In the genomic region with DNA sequence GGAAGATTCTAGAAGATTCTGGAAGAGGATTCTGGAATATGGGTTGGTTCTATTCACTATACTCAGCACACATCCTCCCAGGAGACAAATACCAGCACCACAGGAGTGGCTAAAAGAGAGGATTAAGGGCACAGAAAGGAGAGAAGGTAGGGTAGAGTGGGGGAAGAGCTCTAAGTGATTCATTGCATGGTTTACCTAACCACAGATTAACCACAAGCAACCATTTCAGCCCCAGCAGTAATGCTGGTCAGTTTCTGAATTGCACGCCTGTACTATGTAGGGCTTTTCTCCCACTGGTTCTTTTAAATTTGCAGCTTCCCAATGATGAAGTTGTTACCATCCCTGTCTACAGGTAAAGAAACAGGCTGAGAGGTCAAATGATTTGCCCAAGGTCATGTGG, we compare ENCODE assay signal across 8 cellular contexts.
DNase-seq lines count a peak whose midpoint lies in the region; ATAC-seq and TF ChIP-seq lines count a peak whose summit lies in the region.

No MANE protein-coding gene starts in this region.

- H3K36me3 ChIP-seq in psoas muscle (ENCODE audit: insufficient read depth in 1 of 2, low read depth in 1 of 2) = no peaks in the 10 kb centered on the region

- TF ChIP-seq CTCF in omental fat pad (IDR thresholded peaks at IDR 0.05) (no peak), psoas muscle (IDR thresholded peaks at IDR 0.05) (no peak)

- intact Hi-C loops in psoas muscle (cut with DNase I) = no loop called here

- no peaks in the 10 kb centered on the region for H3K27me3 ChIP-seq in psoas muscle (ENCODE audit: insufficient read depth in 3 of 3, low read length in 2 of 3)

- no peak overlapping the region for H3K27ac ChIP-seq in psoas muscle

- ATAC-seq in GM18867 (IDR thresholded peaks at IDR 0.05; ENCODE audit: unreplicated experiment) = peak; percentile 92
- peak; percentile 98 for ATAC-seq in HG02938 (IDR thresholded peaks at IDR 0.05; ENCODE audit: unreplicated experiment)
- ATAC-seq in omental fat pad (ENCODE audit: low FRiP score) = no peak
- ATAC-seq in psoas muscle = no peak

- no peaks in the 10 kb centered on the region for H3K4me1 ChIP-seq in psoas muscle

- no peaks in the 10 kb centered on the region for H3K9me3 ChIP-seq in psoas muscle

- DNase-seq in RPMI7951 (ENCODE audit: low read depth) = peak; percentile 94
- DNase-seq in renal cortical epithelial cell (ENCODE audit: low read depth) = peak; percentile 85
- no peak for DNase-seq in NCI-H1105 treated with DMSO at 0.1 percent for 48 hours (lab: John Stamatoyannopoulos, UW)
- no peak for DNase-seq in omental fat pad (ENCODE audit: low spot score)
- DNase-seq in hippocampal formation (lab: John Stamatoyannopoulos, UW) = no peak
- DNase-seq in psoas muscle = no peak

- no peak overlapping the region for H3K4me3 ChIP-seq in psoas muscle

- WGBS in psoas muscle, 3 donors = 85 to 96% (median 87%) methylated on average over 1 of the region's 1 CpG

Comparison
In these comparisons a context has a peak if more than half of its experiments do, and no peak if none do; other contexts are left out.
1. ATAC-seq: peak in GM18867 (single experiment) and HG02938 (single experiment); none in omental fat pad (single experiment) and psoas muscle (0 of 4).
2. DNase-seq: peak in RPMI7951 (single experiment) and renal cortical epithelial cell (single experiment); none in NCI-H1105 treated with DMSO at 0.1 percent for 48 hours (single experiment), omental fat pad (single experiment), hippocampal formation (0 of 2) and psoas muscle (0 of 2).